In the genomic region with DNA sequence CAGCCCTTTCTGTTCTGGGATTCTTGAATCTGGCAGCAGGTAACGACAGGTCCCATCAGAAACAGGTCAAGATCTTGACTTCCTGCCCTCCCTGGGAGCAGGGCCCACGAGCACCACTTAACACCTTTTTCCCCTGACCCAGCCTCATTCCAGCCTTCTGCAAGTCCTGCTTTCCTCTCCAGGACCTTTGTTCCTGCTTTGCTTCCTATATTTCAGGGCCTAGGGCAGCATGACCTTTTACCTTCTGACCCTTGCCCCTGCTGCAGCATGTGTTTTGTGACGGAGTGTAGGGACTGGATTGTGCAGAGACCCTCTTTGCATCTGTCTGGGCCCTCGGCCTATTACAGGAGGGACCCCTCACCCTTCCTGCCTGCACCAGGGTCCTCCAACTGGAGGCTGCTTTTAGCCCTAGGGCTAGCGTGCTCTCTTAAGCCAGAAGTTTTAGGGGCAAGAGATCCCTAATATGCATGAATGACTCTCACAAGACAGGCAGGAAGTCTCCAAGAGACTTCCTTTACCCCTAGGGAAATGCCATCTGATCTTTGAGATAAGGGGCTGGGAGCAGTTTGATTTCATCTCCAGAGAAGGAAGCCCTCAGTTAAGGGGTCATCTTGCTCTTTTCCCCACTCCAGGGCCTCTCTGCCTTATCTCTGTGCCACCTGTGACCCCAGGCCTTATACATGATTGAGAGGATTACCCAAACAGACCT, we compare ENCODE assay signal across 10 cellular contexts.
A peak's percentile ranks its signal among the peaks of the same experiment; 100 is the strongest.
DNase-seq lines count a peak whose midpoint lies in the region; ATAC-seq and TF ChIP-seq lines count a peak whose summit lies in the region.
"Had no signal": no experiment of that assay in that cellular context is flagged by ENCODE, and none has a peak within 500 bp of the region (broad histone marks: within the 10 kb centered on the region; RNA-seq: fewer than 3 reads in every experiment).

No MANE protein-coding gene starts in this region.

- H3K27me3 Mint-ChIP-seq in activated B cell treated with CpG ODN at 0.5 μM for 24 hours = no peaks in the 10 kb centered on the region
- no peaks in the 10 kb centered on the region for H3K27me3 Mint-ChIP-seq in stimulated activated memory B cell treated with anti-CD40 and anti-IgM and Interleukin-4, amounts not matched to agents 10 μg/mL and 1 μg/mL and 100 μg/mL, for 72 hours

- intact Hi-C loops in activated B cell treated with CpG ODN at 0.5 μM for 24 hours (cut with micrococcal nuclease) = no loop called here
- intact Hi-C loops in left colon (cut with DNase I, micrococcal nuclease) = no loop called here

- TF ChIP-seq CTCF in activated B cell treated with CpG ODN at 0.5 μM for 24 hours (IDR thresholded peaks at IDR 0.05) = no peak

- H3K27ac Mint-ChIP-seq in activated B cell treated with CpG ODN at 0.5 μM for 24 hours = peak overlapping the region; percentile 18
- peak overlapping the region; percentile 80 for H3K27ac Mint-ChIP-seq in stimulated activated memory B cell treated with anti-CD40 and anti-IgM and Interleukin-4, amounts not matched to agents 10 μg/mL and 1 μg/mL and 100 μg/mL, for 72 hours

- H3K36me3 Mint-ChIP-seq in activated B cell treated with CpG ODN at 0.5 μM for 24 hours (ENCODE audit: low read depth) = peaks cover 87% of the 10 kb centered on the region
- peaks cover 95% of the 10 kb centered on the region for H3K36me3 Mint-ChIP-seq in stimulated activated memory B cell treated with anti-CD40 and anti-IgM and Interleukin-4, amounts not matched to agents 10 μg/mL and 1 μg/mL and 100 μg/mL, for 72 hours

- ATAC-seq in activated B cell treated with CpG ODN at 0.5 μM for 24 hours (ENCODE audit: low read depth) = no peak
- ATAC-seq in left colon = peak; percentile 24
- no peak for ATAC-seq in stimulated activated memory B cell treated with anti-CD40 and anti-IgM and Interleukin-4, amounts not matched to agents 10 μg/mL and 1 μg/mL and 100 μg/mL, for 72 hours
- no peak for ATAC-seq in GM19023 (IDR thresholded peaks at IDR 0.05; ENCODE audit: unreplicated experiment)

- peaks cover 5% of the 10 kb centered on the region for H3K4me1 Mint-ChIP-seq in activated B cell treated with CpG ODN at 0.5 μM for 24 hours
- H3K4me1 Mint-ChIP-seq in stimulated activated memory B cell treated with anti-CD40 and anti-IgM and Interleukin-4, amounts not matched to agents 10 μg/mL and 1 μg/mL and 100 μg/mL, for 72 hours = peaks cover 33% of the 10 kb centered on the region

- CTCF ChIA-PET in activated B cell treated with CpG ODN at 0.5 μM for 24 hours (lab: Charles Lee) = no interaction called here

- POLR2A ChIA-PET in activated B cell treated with CpG ODN at 0.5 μM for 24 hours (lab: Charles Lee) = no interaction called here

- H3K9me3 Mint-ChIP-seq in activated B cell treated with CpG ODN at 0.5 μM for 24 hours = peaks cover 10% of the 10 kb centered on the region
- peaks cover 8% of the 10 kb centered on the region for H3K9me3 Mint-ChIP-seq in stimulated activated memory B cell treated with anti-CD40 and anti-IgM and Interleukin-4, amounts not matched to agents 10 μg/mL and 1 μg/mL and 100 μg/mL, for 72 hours

- peak; percentile 65 for DNase-seq in ELF-1 (ENCODE audit: low read depth, low spot score)
- DNase-seq in activated B cell treated with CpG ODN at 0.5 μM for 24 hours = no peak
- DNase-seq in left colon = no peak
- DNase-seq in glomerular visceral epithelial cell (ENCODE audit: extremely low spot score) = no peak
- no peak for DNase-seq in NCI-H1417 treated with DMSO at 0.1 percent for 48 hours (lab: John Stamatoyannopoulos, UW)
- DNase-seq: activated naive CD4-positive, alpha-beta T cell; MM.1S; NCI-H446 had no signal

- H3K4me3 Mint-ChIP-seq in activated B cell treated with CpG ODN at 0.5 μM for 24 hours = no peak overlapping the region
- H3K4me3 Mint-ChIP-seq in stimulated activated memory B cell treated with anti-CD40 and anti-IgM and Interleukin-4, amounts not matched to agents 10 μg/mL and 1 μg/mL and 100 μg/mL, for 72 hours = no peak overlapping the region
